ENCODE assay signal across 13 cellular contexts in genomic region chrX:106649523-106650428, GRCh38. TPM values are rescaled to one million over a fixed set of nuclear protein-coding genes. Genes with fewer than 3 reads are reported as not detected.
DNase-seq lines count a peak whose midpoint lies in the region; ATAC-seq and TF ChIP-seq lines count a peak whose summit lies in the region.
"Had no signal": no experiment of that assay in that cellular context is flagged by ENCODE, and none has a peak within 500 bp of the region (broad histone marks: within the 10 kb centered on the region; RNA-seq: fewer than 3 reads in every experiment).

No MANE protein-coding gene starts in this region.

- H3K4me1 Mint-ChIP-seq in activated CD8-positive, alpha-beta T cell treated with anti-CD3 and anti-CD28 coated beads, Interleukin-2, amount 10 ng/mL, durations not matched to agents 7 days and 5 days (ENCODE audit: low read depth), result peaks cover 8% of the 10 kb centered on the region
- peaks cover 3% of the 10 kb centered on the region for H3K4me1 Mint-ChIP-seq in activated CD8-positive, alpha-beta T cell treated with anti-CD3 and anti-CD28 coated beads for 36 hours (ENCODE audit: low read depth)
- H3K4me1 Mint-ChIP-seq in stimulated activated memory B cell treated with anti-CD40 and anti-IgM and Interleukin-4, amounts not matched to agents 10 μg/mL and 1 μg/mL and 100 μg/mL, for 72 hours, result no peaks in the 10 kb centered on the region

- H3K9me3 Mint-ChIP-seq in activated CD8-positive, alpha-beta T cell treated with anti-CD3 and anti-CD28 coated beads, Interleukin-2, amount 10 ng/mL, durations not matched to agents 7 days and 5 days (ENCODE audit: insufficient read depth), result no peaks in the 10 kb centered on the region
- H3K9me3 Mint-ChIP-seq in activated CD8-positive, alpha-beta T cell treated with anti-CD3 and anti-CD28 coated beads for 36 hours, result no peaks in the 10 kb centered on the region
- peaks cover 3% of the 10 kb centered on the region for H3K9me3 Mint-ChIP-seq in stimulated activated memory B cell treated with anti-CD40 and anti-IgM and Interleukin-4, amounts not matched to agents 10 μg/mL and 1 μg/mL and 100 μg/mL, for 72 hours
- H3K9me3 Mint-ChIP-seq: activated naive CD4-positive, alpha-beta T cell treated with anti-CD3 and anti-CD28 coated beads, Interleukin-2, amount 50 U/mL, for 24 hours; dendritic cell treated with granulocyte-macrophage colony-stimulating factor and Interleukin-4, amounts not matched to agents 40 ng/mL and 50 ng/mL, for 4 days had no signal

- no peak for TF ChIP-seq CTCF in activated CD8-positive, alpha-beta T cell treated with anti-CD3 and anti-CD28 coated beads for 36 hours (IDR thresholded peaks at IDR 0.05)

- ATAC-seq in activated CD8-positive, alpha-beta T cell treated with anti-CD3 and anti-CD28 coated beads, Interleukin-2, amount 10 ng/mL, durations not matched to agents 7 days and 5 days, result no peak
- no peak for ATAC-seq in activated CD8-positive, alpha-beta T cell treated with anti-CD3 and anti-CD28 coated beads for 36 hours
- ATAC-seq in GM21786 (IDR thresholded peaks at IDR 0.05; ENCODE audit: unreplicated experiment), result peak; percentile 95
- peak; percentile 98 for ATAC-seq in HG03280 (IDR thresholded peaks at IDR 0.05; ENCODE audit: unreplicated experiment)
- peak; percentile 48 for ATAC-seq in stimulated activated memory B cell treated with anti-CD40 and anti-IgM and Interleukin-4, amounts not matched to agents 10 μg/mL and 1 μg/mL and 100 μg/mL, for 72 hours

- H3K36me3 Mint-ChIP-seq in activated CD8-positive, alpha-beta T cell treated with anti-CD3 and anti-CD28 coated beads, Interleukin-2, amount 10 ng/mL, durations not matched to agents 7 days and 5 days (ENCODE audit: low read depth), result peaks cover under 1% of the 10 kb centered on the region
- peaks cover 6% of the 10 kb centered on the region for H3K36me3 Mint-ChIP-seq in activated CD8-positive, alpha-beta T cell treated with anti-CD3 and anti-CD28 coated beads for 36 hours (ENCODE audit: low read depth)
- peaks cover 34% of the 10 kb centered on the region for H3K36me3 Mint-ChIP-seq in stimulated activated memory B cell treated with anti-CD40 and anti-IgM and Interleukin-4, amounts not matched to agents 10 μg/mL and 1 μg/mL and 100 μg/mL, for 72 hours

- intact Hi-C loops in activated CD8-positive, alpha-beta T cell treated with anti-CD3 and anti-CD28 coated beads for 36 hours (cut with micrococcal nuclease), result no loop called here

- POLR2A ChIA-PET in activated CD8-positive, alpha-beta T cell treated with anti-CD3 and anti-CD28 coated beads, Interleukin-2, amount 10 ng/mL, durations not matched to agents 7 days and 5 days (lab: Charles Lee), result no interaction called here
- POLR2A ChIA-PET in activated CD8-positive, alpha-beta T cell treated with anti-CD3 and anti-CD28 coated beads for 36 hours (lab: Charles Lee), result no interaction called here

- CTCF ChIA-PET in activated CD8-positive, alpha-beta T cell treated with anti-CD3 and anti-CD28 coated beads, Interleukin-2, amount 10 ng/mL, durations not matched to agents 7 days and 5 days (lab: Charles Lee), result no interaction called here
- CTCF ChIA-PET in activated CD8-positive, alpha-beta T cell treated with anti-CD3 and anti-CD28 coated beads for 36 hours (lab: Charles Lee), result no interaction called here

- no peaks in the 10 kb centered on the region for H3K27me3 Mint-ChIP-seq in activated CD8-positive, alpha-beta T cell treated with anti-CD3 and anti-CD28 coated beads, Interleukin-2, amount 10 ng/mL, durations not matched to agents 7 days and 5 days (ENCODE audit: low read depth)
- H3K27me3 Mint-ChIP-seq in activated CD8-positive, alpha-beta T cell treated with anti-CD3 and anti-CD28 coated beads for 36 hours, result no peaks in the 10 kb centered on the region
- H3K27me3 Mint-ChIP-seq in stimulated activated memory B cell treated with anti-CD40 and anti-IgM and Interleukin-4, amounts not matched to agents 10 μg/mL and 1 μg/mL and 100 μg/mL, for 72 hours, result no peaks in the 10 kb centered on the region
- H3K27me3 Mint-ChIP-seq: activated naive CD4-positive, alpha-beta T cell treated with anti-CD3 and anti-CD28 coated beads, Interleukin-2, amount 50 U/mL, for 24 hours; dendritic cell treated with granulocyte-macrophage colony-stimulating factor and Interleukin-4, amounts not matched to agents 40 ng/mL and 50 ng/mL, for 4 days had no signal

- H3K4me3 Mint-ChIP-seq in activated CD8-positive, alpha-beta T cell treated with anti-CD3 and anti-CD28 coated beads, Interleukin-2, amount 10 ng/mL, durations not matched to agents 7 days and 5 days, result no peak overlapping the region
- H3K4me3 Mint-ChIP-seq in activated CD8-positive, alpha-beta T cell treated with anti-CD3 and anti-CD28 coated beads for 36 hours, result no peak overlapping the region
- no peak overlapping the region for H3K4me3 Mint-ChIP-seq in stimulated activated memory B cell treated with anti-CD40 and anti-IgM and Interleukin-4, amounts not matched to agents 10 μg/mL and 1 μg/mL and 100 μg/mL, for 72 hours
- H3K4me3 Mint-ChIP-seq: activated naive CD4-positive, alpha-beta T cell treated with anti-CD3 and anti-CD28 coated beads, Interleukin-2, amount 50 U/mL, for 24 hours; dendritic cell treated with granulocyte-macrophage colony-stimulating factor and Interleukin-4, amounts not matched to agents 40 ng/mL and 50 ng/mL, for 4 days had no signal

- DNase-seq in activated CD8-positive, alpha-beta T cell treated with anti-CD3 and anti-CD28 coated beads, Interleukin-2, amount 10 ng/mL, durations not matched to agents 7 days and 5 days, result no peak
- no peak for DNase-seq in activated CD8-positive, alpha-beta T cell treated with anti-CD3 and anti-CD28 coated beads for 36 hours
- DNase-seq in NCI-H1105 treated with DMSO at 0.1 percent for 48 hours (lab: John Stamatoyannopoulos, UW) (no peak), NCI-H524 (lab: John Stamatoyannopoulos, UW) (no peak)
- no peak for DNase-seq in activated T-cell treated with anti-CD3 and anti-CD28 coated beads, Interleukin-2, amount 50 U/mL, for 48 hours
- DNase-seq: glutamatergic neuron, NCI-H1092 treated with DMSO at 0.1 percent for 48 hours had no signal

- H3K27ac Mint-ChIP-seq in activated CD8-positive, alpha-beta T cell treated with anti-CD3 and anti-CD28 coated beads, Interleukin-2, amount 10 ng/mL, durations not matched to agents 7 days and 5 days, result peak overlapping the region; percentile 30
- no peak overlapping the region for H3K27ac Mint-ChIP-seq in activated CD8-positive, alpha-beta T cell treated with anti-CD3 and anti-CD28 coated beads for 36 hours
- no peak overlapping the region for H3K27ac Mint-ChIP-seq in stimulated activated memory B cell treated with anti-CD40 and anti-IgM and Interleukin-4, amounts not matched to agents 10 μg/mL and 1 μg/mL and 100 μg/mL, for 72 hours
- H3K27ac Mint-ChIP-seq: activated naive CD4-positive, alpha-beta T cell treated with anti-CD3 and anti-CD28 coated beads, Interleukin-2, amount 50 U/mL, for 24 hours; dendritic cell treated with granulocyte-macrophage colony-stimulating factor and Interleukin-4, amounts not matched to agents 40 ng/mL and 50 ng/mL, for 4 days had no signal

RNA-seq across cellular contexts. Expression of gene RADX, which starts 38.0 kb away (rescaled TPM):
- 1 to 10 TPM; 3.6 to 4.3 TPM for total RNA-seq in activated CD8-positive, alpha-beta T cell treated with anti-CD3 and anti-CD28 coated beads, Interleukin-2, amount 10 ng/mL, durations not matched to agents 7 days and 5 days
- 1 to 10 TPM; 5.6 to 7.4 TPM for total RNA-seq in activated CD8-positive, alpha-beta T cell treated with anti-CD3 and anti-CD28 coated beads for 36 hours
- total RNA-seq: A172 had no signal

Comparison
In these comparisons a context has a peak if more than half of its experiments do, and no peak if none do; other contexts are left out.
1. ATAC-seq: peak in GM21786 (single experiment), HG03280 (single experiment) and stimulated activated memory B cell treated with anti-CD40 and anti-IgM and Interleukin-4, amounts not matched to agents 10 μg/mL and 1 μg/mL and 100 μg/mL, for 72 hours (single experiment); none in activated CD8-positive, alpha-beta T cell treated with anti-CD3 and anti-CD28 coated beads, Interleukin-2, amount 10 ng/mL, durations not matched to agents 7 days and 5 days (single experiment) and activated CD8-positive, alpha-beta T cell treated with anti-CD3 and anti-CD28 coated beads for 36 hours (single experiment).